ENCODE assay signal across 18 cellular contexts in the genomic region with DNA sequence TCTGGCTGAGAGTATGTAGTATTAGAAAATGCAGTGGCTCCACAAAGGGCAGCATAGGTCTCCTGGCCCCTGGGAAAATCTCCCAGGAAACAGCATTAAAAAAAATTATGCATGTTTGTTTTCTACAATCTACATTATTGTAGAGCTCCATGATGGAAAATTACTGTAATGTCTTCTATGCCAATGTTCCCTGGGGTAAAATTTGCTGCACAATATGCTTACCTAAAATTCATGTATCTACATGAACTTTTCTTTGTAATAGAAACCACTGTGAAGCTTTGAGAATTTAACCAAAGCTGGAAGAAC.
"Had no signal": no experiment of that assay in that cellular context is flagged by ENCODE, and none has a peak within 500 bp of the region (broad histone marks: within the 10 kb centered on the region; RNA-seq: fewer than 3 reads in every experiment).

No MANE protein-coding gene starts in this region.

- H3K4me1 ChIP-seq: body of pancreas, colonic mucosa, uterus had no signal

- H3K27me3 ChIP-seq: body of pancreas, colonic mucosa, tibial nerve, uterus had no signal

- H3K36me3 ChIP-seq: colonic mucosa, tibial nerve, uterus had no signal

- H3K27ac ChIP-seq: body of pancreas, colonic mucosa had no signal

- DNase-seq: activated CD4-positive, alpha-beta memory T cell treated with anti-CD3 and anti-CD28 coated beads for 36 hours; activated CD4-positive, alpha-beta T cell treated with anti-CD3 and anti-CD28 coated beads for 4 hours; activated naive CD8-positive, alpha-beta T cell treated with anti-CD3 and anti-CD28 coated beads for 36 hours; activated T-cell treated with anti-CD3 and anti-CD28 coated beads for 4 hours; amniotic stem cell; body of pancreas; central memory CD4-positive, alpha-beta T cell; colonic mucosa; immature natural killer cell; left ventricle myocardium superior; occipital lobe; retina; stimulated activated CD4-positive, alpha-beta T cell treated with anti-CD3 and anti-CD28 coated beads, Interleukin-2, amount 100 ng/mL, for 24 hours; stimulated activated naive CD8-positive, alpha-beta T cell treated with anti-CD3 and anti-CD28 coated beads, Interleukin-15, Interleukin-2, amounts not matched to agents 100 U/mL and 50 U/mL, for 24 hours; substantia nigra; uterus had no signal

- H3K9me3 ChIP-seq: body of pancreas, colonic mucosa, tibial nerve, uterus had no signal

- ATAC-seq: body of pancreas; left ventricle myocardium superior; natural killer cell treated with Interleukin-12 subunit alpha and Interleukin-12 subunit beta and Interleukin-15 and Interleukin-18, amount 100 ng/mL, for 72 hours; stimulated activated naive CD8-positive, alpha-beta T cell treated with anti-CD3 and anti-CD28 coated beads, Interleukin-15, Interleukin-2, amounts not matched to agents 100 U/mL and 50 U/mL, for 24 hours had no signal

- H3K4me3 ChIP-seq: body of pancreas, colonic mucosa, tibial nerve, uterus had no signal
